Comparison of ENCODE assay signal across 15 cellular contexts in genomic region chr10:47990097-47990496, GRCh38. TPM values are rescaled to one million over a fixed set of nuclear protein-coding genes. Genes with fewer than 3 reads are reported as not detected.
"Had no signal": no experiment of that assay in that cellular context is flagged by ENCODE, and none has a peak within 500 bp of the region (broad histone marks: within the 10 kb centered on the region; RNA-seq: fewer than 3 reads in every experiment).

No MANE protein-coding gene starts in this region.

RNA-seq across cellular contexts. Expression of gene FAM25C, which starts 9.5 kb away (rescaled TPM):
- total RNA-seq: activated B cell treated with CpG ODN at 0.5 μM for 24 hours; activated CD4-positive, alpha-beta memory T cell treated with anti-CD3 and anti-CD28 coated beads for 36 hours; activated CD4-positive, alpha-beta memory T cell treated with anti-CD3 and anti-CD28 coated beads, Interleukin-2, amount 10 ng/mL, durations not matched to agents 7 days and 5 days; activated CD4-positive, alpha-beta T cell treated with anti-CD3 and anti-CD28 coated beads for 36 hours; activated CD4-positive, alpha-beta T cell treated with anti-CD3 and anti-CD28 coated beads, Interleukin-2, amount 10 ng/mL, durations not matched to agents 24 days and 14 days; activated CD4-positive, alpha-beta T cell treated with anti-CD3 and anti-CD28 coated beads, Interleukin-2, amount 10 ng/mL, durations not matched to agents 7 days and 5 days; activated CD8-positive, alpha-beta memory T cell treated with anti-CD3 and anti-CD28 coated beads for 36 hours; activated CD8-positive, alpha-beta memory T cell treated with anti-CD3 and anti-CD28 coated beads, Interleukin-2, amount 10 ng/mL, durations not matched to agents 7 days and 5 days; activated CD8-positive, alpha-beta T cell treated with anti-CD3 and anti-CD28 coated beads for 36 hours; activated CD8-positive, alpha-beta T cell treated with anti-CD3 and anti-CD28 coated beads, Interleukin-2, amount 10 ng/mL, durations not matched to agents 7 days and 5 days; T-cell; T-helper 1 cell treated with Interleukin-12 subunit alpha and Interleukin-12 subunit beta and Interleukin-4 antibody, amounts not matched to agents 30 ng/mL and 1 ng/mL, for 36 hours; T-helper 17 cell; T-helper 2 cell treated with Interferon-gamma antibody and Interleukin-4, amounts not matched to agents 100 ng/mL and 5 ng/mL, for 36 hours; WTC11 had no signal
